Comparison of ENCODE assay signal across 18 cellular contexts in the genomic region with DNA sequence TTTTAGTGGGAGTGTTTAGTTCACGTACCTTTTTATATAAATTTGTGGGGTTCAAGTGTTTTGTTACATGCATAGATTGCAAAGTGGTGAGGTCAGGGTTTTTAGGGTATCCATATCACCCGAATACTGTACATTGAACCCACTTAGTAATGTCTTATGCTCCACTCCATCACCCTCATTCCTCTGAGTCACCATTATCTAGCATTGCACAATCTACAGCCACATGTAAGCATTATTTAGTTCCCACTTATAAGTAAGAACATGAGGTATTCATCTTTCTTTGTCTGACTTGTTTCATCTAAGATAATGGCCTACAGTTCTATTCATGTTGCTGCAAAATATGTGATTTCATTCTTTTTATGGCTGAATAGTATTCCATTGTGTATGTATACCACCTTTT.
DNase-seq lines count a peak whose midpoint lies in the region; TF ChIP-seq lines count a peak whose summit lies in the region.
"Had no signal": no experiment of that assay in that cellular context is flagged by ENCODE, and none has a peak within 500 bp of the region (broad histone marks: within the 10 kb centered on the region; RNA-seq: fewer than 3 reads in every experiment).

No MANE protein-coding gene starts in this region.

- TF ChIP-seq CTCF in epithelial cell of esophagus (IDR thresholded peaks at IDR 0.05; ENCODE audit: insufficient read depth, low read depth, low read length, missing control alignments) = no peak
- no peak for TF ChIP-seq CTCF in Peyer's patch (IDR thresholded peaks at IDR 0.05)

- H3K27ac ChIP-seq in Peyer's patch = no peak overlapping the region
- H3K27ac ChIP-seq: PC-9 had no signal

- no peaks in the 10 kb centered on the region for H3K4me1 ChIP-seq in Peyer's patch

- no peaks in the 10 kb centered on the region for H3K36me3 ChIP-seq in Peyer's patch

- TF ChIP-seq POLR2A in Peyer's patch (IDR thresholded peaks at IDR 0.05) = no peak

- H3K4me3 ChIP-seq in epithelial cell of esophagus (ENCODE audit: low read length) = no peak overlapping the region
- H3K4me3 ChIP-seq in Peyer's patch = no peak overlapping the region
- H3K4me3 ChIP-seq: PC-9 had no signal

- peak; percentile 1 for DNase-seq in MV-4-11 (lab: John Stamatoyannopoulos, UW)
- peak; percentile 2 for DNase-seq in RPMI7951 (ENCODE audit: low read depth)
- DNase-seq in epithelial cell of esophagus (ENCODE audit: low read depth) = peak; percentile 36
- DNase-seq in renal cortical epithelial cell (ENCODE audit: low read depth) = peak; percentile 6
- DNase-seq in Peyer's patch = no peak
- no peak for DNase-seq in NCI-H1436 treated with DMSO at 0.1 percent for 48 hours (lab: John Stamatoyannopoulos, UW)
- no peak for DNase-seq in DMS153 treated with DMSO at 0.1 percent for 48 hours (lab: John Stamatoyannopoulos, UW; ENCODE audit: unreplicated experiment)
- DNase-seq: ACHN, C1 segment of cervical spinal cord, DMS79 treated with DMSO at 0.1 percent for 48 hours, GOT3, KBM-7, NCI-H1092, NCI-H146, NCI-H2029 treated with DMSO at 0.1 percent for 48 hours, NCI-H2171, NCI-H748 treated with DMSO at 0.1 percent for 48 hours, PC-9 had no signal

- no peaks in the 10 kb centered on the region for H3K27me3 ChIP-seq in Peyer's patch

- peaks cover 0 to 5% (median 0%) of the 10 kb centered on the region in 4 donors for H3K9me3 ChIP-seq in Peyer's patch

Comparison
In these comparisons a context has a peak if more than half of its experiments do, and no peak if none do; other contexts are left out.
1. DNase-seq: peak in MV-4-11 (single experiment), RPMI7951 (single experiment), epithelial cell of esophagus (single experiment) and renal cortical epithelial cell (single experiment); none in Peyer's patch (0 of 3), NCI-H1436 treated with DMSO at 0.1 percent for 48 hours (single experiment) and DMS153 treated with DMSO at 0.1 percent for 48 hours (single experiment).